In genomic region chr10:68154211-68154497, GRCh38 we compare ENCODE assay signal across 8 cellular contexts. TPM values are rescaled to one million over a fixed set of nuclear protein-coding genes. Genes with fewer than 3 reads are reported as not detected.
A peak's percentile ranks its signal among the peaks of the same experiment; 100 is the strongest.
DNase-seq lines count a peak whose midpoint lies in the region; ATAC-seq and TF ChIP-seq lines count a peak whose summit lies in the region.

No MANE protein-coding gene starts in this region.

- peaks cover 12% of the 10 kb centered on the region for H3K4me1 Mint-ChIP-seq in progenitor cell of endocrine pancreas (ENCODE audit: low read depth)

- no peaks in the 10 kb centered on the region for H4K20me1 ChIP-seq in OCI-LY3 (ENCODE audit: insufficient read depth, low read length)

- no peaks in the 10 kb centered on the region for H3K27me3 Mint-ChIP-seq in progenitor cell of endocrine pancreas

- H3K27ac ChIP-seq in OCI-LY3 (ENCODE audit: low read length) (no peak overlapping the region), gastroesophageal sphincter (peak overlapping the region in 2 of 4 donors; percentile 7 to 46)

- H2AFZ ChIP-seq in OCI-LY3 (ENCODE audit: low read depth, low read length) = no peak overlapping the region

- DNase-seq in GM03348 (ENCODE audit: low spot score) (peak; percentile 29), progenitor cell of endocrine pancreas (ENCODE audit: low spot score, unreplicated experiment) (no peak), NCI-H187 treated with DMSO at 0.1 percent for 48 hours (lab: John Stamatoyannopoulos, UW) (no peak), mesenteric fat pad (ENCODE audit: low spot score) (no peak), 8988T (no peak)

- H3K27ac Mint-ChIP-seq in progenitor cell of endocrine pancreas = peak overlapping the region; percentile 91

- H3K36me3 Mint-ChIP-seq in progenitor cell of endocrine pancreas (ENCODE audit: insufficient read depth) = no peaks in the 10 kb centered on the region

- H3K9me3 ChIP-seq in OCI-LY3 (ENCODE audit: insufficient read depth, low read length) (no peaks in the 10 kb centered on the region), gastroesophageal sphincter (no peaks in the 10 kb centered on the region)

- no peak overlapping the region for H3K4me3 ChIP-seq in OCI-LY3 (ENCODE audit: low read length)
- H3K4me3 ChIP-seq in gastroesophageal sphincter = no peak overlapping the region

- TF ChIP-seq CTCF in OCI-LY3 (IDR thresholded peaks at IDR 0.05; ENCODE audit: low read depth, low read length) (no peak), gastroesophageal sphincter (IDR thresholded peaks at IDR 0.05) (no peak), progenitor cell of endocrine pancreas (IDR thresholded peaks at IDR 0.05; ENCODE audit: unreplicated experiment) (no peak)

- no peaks in the 10 kb centered on the region for H3K79me2 ChIP-seq in OCI-LY3 (ENCODE audit: low read length)

- H3K27me3 ChIP-seq in OCI-LY3 (ENCODE audit: low read depth, low read length) (no peaks in the 10 kb centered on the region), gastroesophageal sphincter (no peaks in the 10 kb centered on the region)

- peak overlapping the region; percentile 10; the same call in 1 of the 2 replicates for H3K4me2 ChIP-seq in OCI-LY3 (ENCODE audit: low read length)

- H3K9me3 Mint-ChIP-seq in progenitor cell of endocrine pancreas (ENCODE audit: low read depth) = no peaks in the 10 kb centered on the region

- ATAC-seq in gastroesophageal sphincter (peak; percentile 19), HG02642 (IDR thresholded peaks at IDR 0.05; ENCODE audit: poor library complexity, unreplicated experiment) (no peak)

- no peak overlapping the region for H3K4me3 Mint-ChIP-seq in progenitor cell of endocrine pancreas (ENCODE audit: low read depth)

- WGBS in gastroesophageal sphincter (ENCODE audit: low coverage in 1 of 2), 2 donors = 3% methylated on average over 3 of the region's 3 CpGs; no CpG with 5 or more reads in 1 of the 2 donors

- H3K36me3 ChIP-seq in OCI-LY3 (replicated peaks; ENCODE audit: low read depth, low read length) (no peaks in the 10 kb centered on the region), gastroesophageal sphincter (no peaks in the 10 kb centered on the region)

- TF ChIP-seq POLR2A in gastroesophageal sphincter (IDR thresholded peaks at IDR 0.05) = no peak

- no peak overlapping the region for H3K9ac ChIP-seq in OCI-LY3 (ENCODE audit: low read length)

- peaks cover 6% of the 10 kb centered on the region for H3K4me1 ChIP-seq in OCI-LY3 (ENCODE audit: low read length)
- peaks cover 0 to 21% (median 5%) of the 10 kb centered on the region in 3 donors for H3K4me1 ChIP-seq in gastroesophageal sphincter

- no peak for TF ChIP-seq EP300 in gastroesophageal sphincter (IDR thresholded peaks at IDR 0.05)

RNA-seq across cellular contexts. Expression of gene MYPN, which starts 44.9 kb away (rescaled TPM):
- total RNA-seq in gastroesophageal sphincter (1 to 10 TPM in 1 of 4 donors, under 1 TPM in 1, not detected in 2; 0.79 to 1.9 TPM), progenitor cell of endocrine pancreas (0.05 and 0.22 TPM in 2 replicates), mesenteric fat pad (not detected)
